12 cellular contexts compared by ENCODE assay signal in the genomic region with DNA sequence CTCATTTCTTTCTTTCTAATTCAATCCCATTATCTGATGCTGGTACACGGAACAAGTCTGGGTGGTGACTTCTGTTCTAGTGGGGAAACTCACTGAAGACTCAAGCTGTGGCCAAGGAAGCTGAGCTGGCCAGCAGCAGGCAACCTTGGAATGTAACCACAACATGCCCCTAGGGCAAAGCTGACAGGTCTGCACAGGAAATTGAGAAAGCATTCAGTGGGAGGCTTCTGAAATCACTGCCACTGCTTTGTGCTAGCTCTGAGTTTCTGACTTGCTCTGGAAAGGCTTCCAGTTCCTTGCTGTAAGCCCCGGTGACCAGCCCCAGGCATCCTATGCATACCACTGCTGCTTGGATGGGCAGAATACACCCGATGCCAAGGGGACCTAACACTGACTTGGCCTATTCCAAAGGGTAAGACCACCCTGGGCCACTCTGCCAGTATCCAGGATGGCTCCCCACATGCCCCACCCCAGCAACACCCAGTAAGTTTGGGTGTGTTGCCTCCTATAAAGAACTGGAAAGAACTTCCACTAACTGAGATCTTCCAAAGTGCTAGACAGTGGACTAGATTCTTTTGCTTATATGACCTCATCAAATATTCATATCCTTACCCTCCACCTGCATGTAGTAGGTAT.
DNase-seq lines count a peak whose midpoint lies in the region; ATAC-seq, FAIRE-seq and TF ChIP-seq lines count a peak whose summit lies in the region.
"Had no signal": no experiment of that assay in that cellular context is flagged by ENCODE, and none has a peak within 500 bp of the region (broad histone marks: within the 10 kb centered on the region; RNA-seq: fewer than 3 reads in every experiment).

No MANE protein-coding gene starts in this region.

- TF ChIP-seq CTCF in A673 (conservative IDR thresholded peaks at IDR 0.05; ENCODE audit: low read depth, low read length) (no peak), HFFc6 (IDR thresholded peaks at IDR 0.05) (no peak), astrocyte (IDR thresholded peaks at IDR 0.05; ENCODE audit: insufficient read depth, low read depth, low read length) (no peak)

- POLR2A ChIA-PET in A673 (lab: Charles Lee; ENCODE audit: low non-redundant PET): no interaction called here

- peaks cover 8% of the 10 kb centered on the region for H3K27me3 Mint-ChIP-seq in HFFc6 (ENCODE audit: insufficient read depth)
- peaks cover 15% of the 10 kb centered on the region for H3K27me3 Mint-ChIP-seq in astrocyte (ENCODE audit: low read depth, unreplicated experiment)

- no peaks in the 10 kb centered on the region for H3K36me3 ChIP-seq in A673 (ENCODE audit: insufficient read depth, low read length, poor library complexity, severe bottlenecking)
- H3K36me3 ChIP-seq in astrocyte (ENCODE audit: insufficient read depth, low read length): no peaks in the 10 kb centered on the region

- ATAC-seq in HG02759 (IDR thresholded peaks at IDR 0.05; ENCODE audit: unreplicated experiment): no peak
- no peak for ATAC-seq in HG02938 (IDR thresholded peaks at IDR 0.05; ENCODE audit: unreplicated experiment)
- no peak for ATAC-seq in GM21526 (IDR thresholded peaks at IDR 0.05; ENCODE audit: low FRiP score, unreplicated experiment)
- ATAC-seq in GM21515 (IDR thresholded peaks at IDR 0.05; ENCODE audit: unreplicated experiment): no peak
- ATAC-seq: activated T-cell treated with anti-CD3 and anti-CD28 coated beads, Interleukin-2, amount 50 U/mL, for 4 hours; naive thymus-derived CD8-positive, alpha-beta T cell had no signal

- H3K36me3 Mint-ChIP-seq in HFFc6 (ENCODE audit: low read depth) (no peaks in the 10 kb centered on the region), astrocyte (ENCODE audit: low read depth, unreplicated experiment) (no peaks in the 10 kb centered on the region)
- H3K36me3 Mint-ChIP-seq: CD4-positive, alpha-beta memory T cell; naive thymus-derived CD8-positive, alpha-beta T cell had no signal

- no peaks in the 10 kb centered on the region for H3K9me3 ChIP-seq in A673 (ENCODE audit: low read depth, low read length, poor library complexity, severe bottlenecking)
- no peaks in the 10 kb centered on the region for H3K9me3 ChIP-seq in astrocyte (ENCODE audit: insufficient read depth, low read depth, low read length)

- H3K9me3 Mint-ChIP-seq in HFFc6 (no peaks in the 10 kb centered on the region), astrocyte (ENCODE audit: unreplicated experiment) (peaks cover 9% of the 10 kb centered on the region)
- H3K9me3 Mint-ChIP-seq: activated T-cell treated with anti-CD3 and anti-CD28 coated beads, Interleukin-2, amount 50 U/mL, for 4 hours; naive thymus-derived CD8-positive, alpha-beta T cell had no signal

- H3K4me1 Mint-ChIP-seq in HFFc6 (ENCODE audit: low read depth) (peaks cover 32% of the 10 kb centered on the region), astrocyte (ENCODE audit: low read depth, unreplicated experiment) (peaks cover 23% of the 10 kb centered on the region)
- H3K4me1 Mint-ChIP-seq: CD4-positive, alpha-beta memory T cell; naive thymus-derived CD8-positive, alpha-beta T cell had no signal

- H3K4me2 ChIP-seq in astrocyte (ENCODE audit: low read length): peak overlapping the region; percentile 73

- H3K27me3 ChIP-seq in A673 (replicated peaks; ENCODE audit: insufficient read depth, low read depth, low read length, poor library complexity) (no peaks in the 10 kb centered on the region), astrocyte (ENCODE audit: insufficient read depth, low read length) (no peaks in the 10 kb centered on the region)

- H3K27ac Mint-ChIP-seq in HFFc6 (peak overlapping the region; percentile 5; the same call in 1 of the 2 replicates), astrocyte (ENCODE audit: unreplicated experiment) (peak overlapping the region; percentile 8)
- H3K27ac Mint-ChIP-seq: CD4-positive, alpha-beta memory T cell; naive thymus-derived CD8-positive, alpha-beta T cell had no signal

- H3K4me3 Mint-ChIP-seq in HFFc6 (peak overlapping the region; percentile 0), astrocyte (ENCODE audit: unreplicated experiment) (no peak overlapping the region)
- H3K4me3 Mint-ChIP-seq: activated T-cell treated with anti-CD3 and anti-CD28 coated beads, Interleukin-2, amount 50 U/mL, for 4 hours; CD4-positive, alpha-beta memory T cell; naive thymus-derived CD8-positive, alpha-beta T cell had no signal

- intact Hi-C loops in A673 (cut with micrococcal nuclease; ENCODE audit: unreplicated experiment): no loop called here

- CTCF ChIA-PET in A673 (lab: Charles Lee): no interaction called here

- H3K4me3 ChIP-seq in A673 (ENCODE audit: low read depth, low read length, poor library complexity, severe bottlenecking) (no peak overlapping the region), astrocyte (ENCODE audit: insufficient read depth, low read depth, low read length) (peak overlapping the region; percentile 21)

- H3K27ac ChIP-seq in A673 (ENCODE audit: low read depth, low read length, poor library complexity, severe bottlenecking): no peak overlapping the region
- H3K27ac ChIP-seq in astrocyte (ENCODE audit: low read depth, low read length): peak overlapping the region; percentile 31

- no TSS peak for BruUV-seq in A673 (replicated peaks; lab: Mats Ljungman, UMichigan)

- H2AFZ ChIP-seq in astrocyte (ENCODE audit: low read depth, low read length): peak overlapping the region; percentile 2

- no peaks in the 10 kb centered on the region for H3K79me2 ChIP-seq in astrocyte (ENCODE audit: insufficient read depth, low read length)

- H4K20me1 ChIP-seq in astrocyte (ENCODE audit: insufficient read depth, low read length): no peaks in the 10 kb centered on the region

- no peak overlapping the region for H3K9ac ChIP-seq in astrocyte (ENCODE audit: low read length)

- H3K4me1 ChIP-seq in A673 (ENCODE audit: insufficient read depth, low read length, poor library complexity, severe bottlenecking) (no peaks in the 10 kb centered on the region), astrocyte (ENCODE audit: insufficient read depth, low read length) (peaks cover 18% of the 10 kb centered on the region)

- peak; percentile 91 for FAIRE-seq in astrocyte (lab: Jason Lieb, UNC)

- peak; percentile 16 for DNase-seq in A673 (ENCODE audit: low spot score)
- peak; percentile 97 for DNase-seq in HFFc6
- peak; percentile 94 for DNase-seq in astrocyte (ENCODE audit: low read depth)
- peak; percentile 34 for DNase-seq in iPS-NIHi11 (ENCODE audit: low spot score)
- DNase-seq: activated T-cell treated with anti-CD3 and anti-CD28 coated beads, Interleukin-2, amount 50 U/mL, for 4 hours; CD4-positive, alpha-beta memory T cell; naive thymus-derived CD8-positive, alpha-beta T cell; NCI-H1092 treated with DMSO at 0.1 percent for 48 hours had no signal

Comparison
In these comparisons a context has a peak if more than half of its experiments do, and no peak if none do; other contexts are left out.
1. DNase-seq: peak in every context shown above with its lines; median percentile 97 in HFFc6; 94 in astrocyte; 34 in iPS-NIHi11; 16 in A673.